In the genomic region with DNA sequence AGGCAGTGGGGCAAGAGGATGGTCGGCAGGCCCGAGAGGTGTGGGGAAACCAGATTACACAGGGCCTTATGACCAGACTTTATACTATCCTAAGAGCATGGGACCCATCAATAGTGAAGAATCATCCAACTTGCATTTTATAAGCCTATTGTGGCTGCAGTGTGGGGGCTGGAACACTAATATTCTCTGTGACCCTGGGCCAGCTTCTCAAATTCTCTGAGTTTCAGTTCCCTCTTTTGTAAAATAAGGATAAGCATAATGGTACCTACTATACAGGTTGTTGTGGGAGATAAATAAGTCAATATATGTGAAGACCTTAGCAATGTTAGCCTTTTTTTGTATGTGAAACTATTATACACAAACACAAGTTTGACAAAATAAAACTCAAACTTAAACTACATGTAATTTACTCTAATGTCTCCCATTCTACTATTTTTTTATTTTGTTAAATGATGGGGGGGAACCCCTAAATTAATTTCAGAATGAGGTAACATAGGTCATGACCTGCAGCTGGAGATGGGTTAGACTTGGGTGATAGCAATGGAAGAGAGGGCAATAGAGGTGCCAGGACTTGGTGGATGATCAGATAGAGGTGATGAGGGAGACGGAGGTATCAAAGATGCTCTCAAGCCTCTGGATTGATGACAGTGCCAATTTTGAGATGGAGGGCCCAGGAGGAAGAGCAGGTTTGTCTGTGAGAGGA, we compare ENCODE assay signal across 16 cellular contexts. TPM values are rescaled to one million over a fixed set of nuclear protein-coding genes. Genes with fewer than 3 reads are reported as not detected.
DNase-seq lines count a peak whose midpoint lies in the region; ATAC-seq and TF ChIP-seq lines count a peak whose summit lies in the region.
"Had no signal": no experiment of that assay in that cellular context is flagged by ENCODE, and none has a peak within 500 bp of the region (broad histone marks: within the 10 kb centered on the region; RNA-seq: fewer than 3 reads in every experiment).

No MANE protein-coding gene starts in this region.

- H3K36me3 ChIP-seq in upper lobe of right lung: no peaks in the 10 kb centered on the region
- H3K36me3 ChIP-seq: gastroesophageal sphincter, HAP-1, upper lobe of left lung had no signal

- intact Hi-C loops in upper lobe of right lung (cut with DNase I): no loop called here

- peaks cover 26% of the 10 kb centered on the region for H3K36me3 Mint-ChIP-seq in activated CD4-positive, alpha-beta T cell treated with anti-CD3 and anti-CD28 coated beads, Interleukin-2, amount 10 ng/mL, durations not matched to agents 7 days and 5 days (ENCODE audit: low read depth)

- no peak for DNase-seq in activated CD4-positive, alpha-beta T cell treated with anti-CD3 and anti-CD28 coated beads, Interleukin-2, amount 10 ng/mL, durations not matched to agents 7 days and 5 days
- DNase-seq in activated CD4-positive, alpha-beta T cell treated with anti-CD3 and anti-CD28 coated beads, Interleukin-2, amount 50 U/mL, for 4 hours: no peak
- DNase-seq in upper lobe of right lung (no peak), AML-193 (lab: John Stamatoyannopoulos, UW) (no peak)
- no peak for DNase-seq in activated effector memory CD4-positive, alpha-beta T cell treated with Interleukin-2 at 50 U/mL for 16 hours
- DNase-seq in activated CD8-positive, alpha-beta memory T cell treated with anti-CD3 and anti-CD28 coated beads, Interleukin-2, amount 50 U/mL, for 48 hours: no peak
- DNase-seq: ACHN, EL, left colon, T1000, upper lobe of left lung had no signal

- H3K4me1 Mint-ChIP-seq in activated CD4-positive, alpha-beta T cell treated with anti-CD3 and anti-CD28 coated beads, Interleukin-2, amount 10 ng/mL, durations not matched to agents 7 days and 5 days: peaks cover 36% of the 10 kb centered on the region

- H3K27me3 Mint-ChIP-seq in activated CD4-positive, alpha-beta T cell treated with anti-CD3 and anti-CD28 coated beads, Interleukin-2, amount 10 ng/mL, durations not matched to agents 7 days and 5 days: no peaks in the 10 kb centered on the region

- CTCF ChIA-PET in activated CD4-positive, alpha-beta T cell treated with anti-CD3 and anti-CD28 coated beads, Interleukin-2, amount 10 ng/mL, durations not matched to agents 7 days and 5 days (lab: Charles Lee): no interaction called here

- H3K9me3 Mint-ChIP-seq in activated CD4-positive, alpha-beta T cell treated with anti-CD3 and anti-CD28 coated beads, Interleukin-2, amount 10 ng/mL, durations not matched to agents 7 days and 5 days: peaks cover 7% of the 10 kb centered on the region

- H3K4me3 Mint-ChIP-seq in activated CD4-positive, alpha-beta T cell treated with anti-CD3 and anti-CD28 coated beads, Interleukin-2, amount 10 ng/mL, durations not matched to agents 7 days and 5 days: no peak overlapping the region

- no peaks in the 10 kb centered on the region for H3K9me3 ChIP-seq in upper lobe of right lung
- H3K9me3 ChIP-seq: gastroesophageal sphincter, HAP-1, upper lobe of left lung had no signal

- no peaks in the 10 kb centered on the region for H3K27me3 ChIP-seq in upper lobe of right lung
- H3K27me3 ChIP-seq: gastroesophageal sphincter, upper lobe of left lung had no signal

- no peak overlapping the region for H3K4me3 ChIP-seq in upper lobe of right lung
- H3K4me3 ChIP-seq: gastroesophageal sphincter, HAP-1, upper lobe of left lung had no signal

- no peak for TF ChIP-seq CTCF in upper lobe of right lung (IDR thresholded peaks at IDR 0.05)

- no peaks in the 10 kb centered on the region for H3K4me1 ChIP-seq in upper lobe of right lung
- H3K4me1 ChIP-seq: HAP-1, parathyroid adenoma had no signal

- ATAC-seq in HG02588 (IDR thresholded peaks at IDR 0.05; ENCODE audit: unreplicated experiment) (peak; percentile 62), HG03354 (IDR thresholded peaks at IDR 0.05; ENCODE audit: poor library complexity, severe bottlenecking, unreplicated experiment) (peak; percentile 74), upper lobe of right lung (peak; percentile 56)
- ATAC-seq: gastroesophageal sphincter, left colon had no signal

- POLR2A ChIA-PET in activated CD4-positive, alpha-beta T cell treated with anti-CD3 and anti-CD28 coated beads, Interleukin-2, amount 10 ng/mL, durations not matched to agents 7 days and 5 days (lab: Charles Lee): no interaction called here

- H3K27ac ChIP-seq in upper lobe of right lung: no peak overlapping the region
- H3K27ac ChIP-seq: gastroesophageal sphincter, parathyroid adenoma, upper lobe of left lung had no signal

- peak overlapping the region; percentile 15 for H3K27ac Mint-ChIP-seq in activated CD4-positive, alpha-beta T cell treated with anti-CD3 and anti-CD28 coated beads, Interleukin-2, amount 10 ng/mL, durations not matched to agents 7 days and 5 days

RNA-seq across cellular contexts. Expression of a gene that starts 30.1 kb away (rescaled TPM):
- total RNA-seq in activated CD4-positive, alpha-beta T cell treated with anti-CD3 and anti-CD28 coated beads, Interleukin-2, amount 10 ng/mL, durations not matched to agents 7 days and 5 days: 10 to 100 TPM; 35.4 to 41.9 TPM
- total RNA-seq in upper lobe of right lung: 55.7 TPM
